ENCODE assay signal across 19 cellular contexts in the genomic region with DNA sequence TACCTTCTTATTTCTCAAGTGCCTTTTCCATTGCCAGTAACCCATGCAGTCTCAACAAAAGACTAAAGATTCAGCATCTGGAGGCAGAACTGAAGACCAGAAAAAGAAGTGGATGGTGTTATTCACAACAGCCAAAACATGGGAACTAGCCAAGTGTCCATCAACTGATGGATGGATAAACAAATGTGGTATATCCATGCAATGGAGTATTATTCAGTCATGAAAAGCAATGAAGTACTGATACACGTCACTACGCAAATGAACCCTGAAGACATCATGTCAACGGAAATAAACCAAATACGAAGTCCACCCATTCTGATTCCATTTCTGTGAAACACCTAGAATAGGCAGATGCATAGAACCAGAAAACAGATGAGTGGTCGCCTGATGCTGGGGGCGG.
"Had no signal": no experiment of that assay in that cellular context is flagged by ENCODE, and none has a peak within 500 bp of the region (broad histone marks: within the 10 kb centered on the region; RNA-seq: fewer than 3 reads in every experiment).

No MANE protein-coding gene starts in this region.

- DNase-seq: activated CD4-positive, alpha-beta T cell treated with anti-CD3 and anti-CD28 coated beads, Interleukin-2, amount 50 U/mL, for 4 hours; activated CD4-positive, CD25-positive, alpha-beta regulatory T cell treated with anti-CD3 and anti-CD28 coated beads, Interleukin-2, amount 50 U/mL, for 72 hours; activated naive CD4-positive, alpha-beta T cell treated with anti-CD3 and anti-CD28 coated beads for 36 hours; activated naive CD8-positive, alpha-beta T cell treated with anti-CD3 and anti-CD28 coated beads, Interleukin-2, amount 50 U/mL, for 24 hours; activated T-cell treated with anti-CD3 and anti-CD28 coated beads, Interleukin-2, amount 50 U/mL, for 1 hour; aorta; heart left ventricle; left cardiac atrium; lower lobe of right lung; pancreas; sigmoid colon; stimulated activated CD4-positive, alpha-beta T cell treated with anti-CD3 and anti-CD28 coated beads, Interleukin-12 subunit alpha, Interleukin-12 subunit beta, amount 100 ng/mL, for 4 hours; stimulated activated CD4-positive, alpha-beta T cell treated with anti-CD3 and anti-CD28 coated beads, Interleukin-2, amount 100 ng/mL, for 24 hours; tibial artery; uterus had no signal

- H3K4me3 ChIP-seq: breast epithelium, lower lobe of right lung, pancreas, sigmoid colon, tibial artery, uterus had no signal

- H3K36me3 ChIP-seq: breast epithelium, heart left ventricle, lower lobe of right lung, pancreas, sigmoid colon, tibial artery, uterus had no signal

- H3K4me3 Mint-ChIP-seq: activated naive CD4-positive, alpha-beta T cell treated with anti-CD3 and anti-CD28 coated beads for 36 hours; mesothelial cell of epicardium had no signal

- H3K9me3 Mint-ChIP-seq: activated naive CD4-positive, alpha-beta T cell treated with anti-CD3 and anti-CD28 coated beads for 36 hours; activated naive CD8-positive, alpha-beta T cell treated with anti-CD3 and anti-CD28 coated beads, Interleukin-2, amount 50 U/mL, for 24 hours had no signal

- H3K9me3 ChIP-seq: breast epithelium, heart left ventricle, lower lobe of right lung, pancreas, sigmoid colon, tibial artery, uterus had no signal

- ATAC-seq: activated naive CD8-positive, alpha-beta T cell treated with anti-CD3 and anti-CD28 coated beads, Interleukin-2, amount 50 U/mL, for 24 hours had no signal

- H3K27ac Mint-ChIP-seq: activated naive CD4-positive, alpha-beta T cell treated with anti-CD3 and anti-CD28 coated beads for 36 hours; activated T-helper 2 cell treated with anti-CD3 and anti-CD28 coated beads, Interferon-gamma antibody, Interleukin-2, Interleukin-4, amounts not matched to agents 10 μg/mL and 5 μg/mL and 100 μg/mL, durations not matched to agents 14 hours and 24 hours and 36 hours had no signal

- H3K4me1 ChIP-seq: pancreas had no signal

- H3K27me3 ChIP-seq: breast epithelium, pancreas, sigmoid colon, uterus had no signal

- H3K36me3 Mint-ChIP-seq: mesothelial cell of epicardium had no signal

- H3K27ac ChIP-seq: epithelial cell of prostate, lower lobe of right lung, pancreas, tibial artery had no signal
